8 cellular contexts compared by ENCODE assay signal in genomic region chr15:32135326-32135725, GRCh38.
"Had no signal": no experiment of that assay in that cellular context is flagged by ENCODE, and none has a peak within 500 bp of the region (broad histone marks: within the 10 kb centered on the region; RNA-seq: fewer than 3 reads in every experiment).

No MANE protein-coding gene starts in this region.

- H3K4me3 Mint-ChIP-seq: H9 had no signal

- H3K27ac ChIP-seq: GM23248 had no signal

- DNase-seq: GM23248, GOT3, H9, HCEC 1CT, IMR-90, KG1 had no signal

- FAIRE-seq: HTR-8/SVneo, K562 had no signal

- H3K4me3 ChIP-seq: GM23248, K562 had no signal

- H3K4me1 Mint-ChIP-seq: H9 had no signal

- ATAC-seq: K562 had no signal

- H3K27ac Mint-ChIP-seq: H9 had no signal
